8 cellular contexts compared by ENCODE assay signal in genomic region chrX:136767104-136767941, GRCh38. TPM values are rescaled to one million over a fixed set of nuclear protein-coding genes. Genes with fewer than 3 reads are reported as not detected.
A peak's percentile ranks its signal among the peaks of the same experiment; 100 is the strongest.
DNase-seq lines count a peak whose midpoint lies in the region; ATAC-seq and TF ChIP-seq lines count a peak whose summit lies in the region.

No MANE protein-coding gene starts in this region.

- intact Hi-C loops in ovary (cut with DNase I) = no loop called here

- H3K4me3 Mint-ChIP-seq in activated naive CD8-positive, alpha-beta T cell = peak overlapping the region; percentile 83

- H3K4me1 ChIP-seq in cardiac muscle cell (ENCODE audit: low read depth) (no peaks in the 10 kb centered on the region), ovary (ENCODE audit: insufficient read depth) (peaks cover 3% of the 10 kb centered on the region)

- H3K4me1 Mint-ChIP-seq in activated naive CD8-positive, alpha-beta T cell (ENCODE audit: low read depth) = peaks cover 72% of the 10 kb centered on the region

- H3K4me3 ChIP-seq in cardiac muscle cell = peak overlapping the region; percentile 63
- H3K4me3 ChIP-seq in ovary = peak overlapping the region; percentile 67

- WGBS in ovary, 3 donors = 27 to 37% (median 33%) methylated on average over 74 to 78 of the region's 78 CpGs

- no peak for TF ChIP-seq EP300 in ovary (IDR thresholded peaks at IDR 0.05)

- no peaks in the 10 kb centered on the region for H3K9me3 ChIP-seq in cardiac muscle cell (ENCODE audit: low read depth)
- H3K9me3 ChIP-seq in ovary = no peaks in the 10 kb centered on the region

- H3K36me3 ChIP-seq in cardiac muscle cell (no peaks in the 10 kb centered on the region), ovary (no peaks in the 10 kb centered on the region)

- no peak for TF ChIP-seq CTCF in cardiac muscle cell (IDR thresholded peaks at IDR 0.05; ENCODE audit: low read depth, low read length)
- TF ChIP-seq CTCF in ovary (IDR thresholded peaks at IDR 0.05) = peak; percentile 19 to 31 (median 22)

- H3K27me3 ChIP-seq in cardiac muscle cell = no peaks in the 10 kb centered on the region
- H3K27me3 ChIP-seq in ovary = no peaks in the 10 kb centered on the region

- H3K27ac ChIP-seq in cardiac muscle cell (no peak overlapping the region), ovary (peak overlapping the region; percentile 64 to 85)

- peak overlapping the region; percentile 94 for H3K27ac Mint-ChIP-seq in activated naive CD8-positive, alpha-beta T cell

- ATAC-seq in GM21367 (IDR thresholded peaks at IDR 0.05; ENCODE audit: unreplicated experiment) = peak; percentile 67

- no peaks in the 10 kb centered on the region for H3K27me3 Mint-ChIP-seq in activated naive CD8-positive, alpha-beta T cell

- TF ChIP-seq POLR2A in ovary (IDR thresholded peaks at IDR 0.05) = no peak

- DNase-seq in DMS53 (lab: John Stamatoyannopoulos, UW) (peak; percentile 78), HK-2 (ENCODE audit: unreplicated experiment) (peak; percentile 52), RPMI7951 (ENCODE audit: low read depth) (peak; percentile 65), cardiac muscle cell (ENCODE audit: low read depth in 1 of 2, low spot score in 1 of 2) (peak; percentile 61 to 67), ovary (peak; percentile 57 to 68 (median 63)), superior temporal gyrus (ENCODE audit: extremely low spot score) (no peak)

- no peaks in the 10 kb centered on the region for H3K9me3 Mint-ChIP-seq in activated naive CD8-positive, alpha-beta T cell (ENCODE audit: low read depth)

- H3K36me3 Mint-ChIP-seq in activated naive CD8-positive, alpha-beta T cell = no peaks in the 10 kb centered on the region

RNA-seq across cellular contexts. Expression of gene ARHGEF6, which starts 13.4 kb away (rescaled TPM):
- 3.5 and 3.7 TPM in 2 replicates for total RNA-seq in RPMI7951 (2014; rRNA removed; shearing (Covaris generic))
- 2.7 and 2.9 TPM in 2 replicates for total RNA-seq in cardiac muscle cell
- 2.3 and 2.4 TPM in 2 replicates for polyA plus RNA-seq in cardiac muscle cell
- 10 to 100 TPM in 6 of 7 donors, 1 to 10 TPM in 1; 9.5 to 26.3 (median 20.8) TPM for total RNA-seq in ovary
- 10 to 100 TPM; 13.6 to 37.9 TPM for polyA plus RNA-seq in ovary
